ENCODE assay signal across 1 cellular context in genomic region chr2:176269319-176270099, GRCh38.
TF ChIP-seq lines count a peak whose summit lies in the region.

TSS of gene MTX2 (plus strand) at chr2:176269442. CDS start at chr2:176269630, 188 bp downstream.

TF ChIP-seq in HepG2, 621 proteins besides CTCF, POLR2A, EP300 and RAD21 (continued from another document and continues in another):
- TF ChIP-seq HMG20A (CRISPR knock-in tag; IDR thresholded peaks at IDR 0.05; ENCODE audit: borderline replicate concordance) = peak; percentile 19; the same call in 1 of the 2 replicates
- TF ChIP-seq TMF1 (CRISPR knock-in tag; IDR thresholded peaks at IDR 0.05; ENCODE audit: low read depth) = peak; percentile 90; the same call in 1 of the 2 replicates
- peak; percentile 86 for TF ChIP-seq CHCHD3 (CRISPR knock-in tag; IDR thresholded peaks at IDR 0.05)
- peak; percentile 77; the same call in 1 of the 2 replicates for TF ChIP-seq ARHGAP35 (CRISPR knock-in tag; IDR thresholded peaks at IDR 0.05; ENCODE audit: borderline replicate concordance)
- no peak for TF ChIP-seq ATF6 (CRISPR knock-in tag; conservative IDR thresholded peaks at IDR 0.05)
- peak; percentile 82 for TF ChIP-seq U2AF1 (optimal IDR thresholded peaks at IDR 0.05; ENCODE audit: low read depth, low read length)
- peak; percentile 59 for TF ChIP-seq HOMEZ (CRISPR knock-in tag; IDR thresholded peaks at IDR 0.05; ENCODE audit: low read depth)
- TF ChIP-seq PAF1 (CRISPR knock-in tag; IDR thresholded peaks at IDR 0.05) = no peak
- peak; percentile 39; the same call in 1 of the 2 replicates for TF ChIP-seq ZNF674 (CRISPR knock-in tag; IDR thresholded peaks at IDR 0.05; ENCODE audit: low read depth)
- TF ChIP-seq REPIN1 (CRISPR knock-in tag; IDR thresholded peaks at IDR 0.05; ENCODE audit: borderline replicate concordance, low read depth) = peak; percentile 88
- peak; percentile 81; the same call in 1 of the 2 replicates for TF ChIP-seq ZNF800 (CRISPR knock-in tag; IDR thresholded peaks at IDR 0.05)
- TF ChIP-seq CC2D1A (CRISPR knock-in tag; IDR thresholded peaks at IDR 0.05) = no peak
- TF ChIP-seq HIVEP1 (CRISPR knock-in tag; IDR thresholded peaks at IDR 0.05) = peak; percentile 87; the same call in 1 of the 2 replicates
- no peak for TF ChIP-seq TRIM24 (CRISPR knock-in tag; IDR thresholded peaks at IDR 0.05)
- TF ChIP-seq HDAC2 (CRISPR knock-in tag; IDR thresholded peaks at IDR 0.05) = peak; percentile 79
- TF ChIP-seq ELF1 (CRISPR knock-in tag; IDR thresholded peaks at IDR 0.05) = peak; percentile 85
- peak; percentile 77 for TF ChIP-seq NR2C2 (CRISPR knock-in tag; IDR thresholded peaks at IDR 0.05; ENCODE audit: borderline replicate concordance)
- TF ChIP-seq ZNF781 (CRISPR knock-in tag; IDR thresholded peaks at IDR 0.05; ENCODE audit: borderline replicate concordance, not compliant biosample characterization) = peak; percentile 99
- TF ChIP-seq GABPA (IDR thresholded peaks at IDR 0.05; ENCODE audit: low read depth, low read length) = peak; percentile 88
- peak; percentile 91 for TF ChIP-seq GABPA (CRISPR knock-in tag; IDR thresholded peaks at IDR 0.05; ENCODE audit: low read depth)
- peak; percentile 96 for TF ChIP-seq MYPOP (CRISPR knock-in tag; IDR thresholded peaks at IDR 0.05)
- TF ChIP-seq RBFOX2 (IDR thresholded peaks at IDR 0.05; ENCODE audit: low read depth, low read length) = peak; percentile 99
- peak; percentile 87 for TF ChIP-seq MZF1 (CRISPR knock-in tag; IDR thresholded peaks at IDR 0.05; ENCODE audit: borderline replicate concordance)
- TF ChIP-seq RXRA (CRISPR knock-in tag; IDR thresholded peaks at IDR 0.05) = peak; percentile 76; the same call in 1 of the 2 replicates
- TF ChIP-seq ZFP62 (CRISPR knock-in tag; IDR thresholded peaks at IDR 0.05) = no peak
- no peak for TF ChIP-seq NFIB (CRISPR knock-in tag; IDR thresholded peaks at IDR 0.05; ENCODE audit: borderline replicate concordance)
- peak; percentile 94 for TF ChIP-seq SMYD3 (CRISPR knock-in tag; IDR thresholded peaks at IDR 0.05)
- TF ChIP-seq ZNF44 (CRISPR knock-in tag; IDR thresholded peaks at IDR 0.05) = peak; percentile 94; the same call in 1 of the 2 replicates
- peak; percentile 81 for TF ChIP-seq SMAD3 (CRISPR knock-in tag; IDR thresholded peaks at IDR 0.05)
- TF ChIP-seq FLYWCH1 (CRISPR knock-in tag; IDR thresholded peaks at IDR 0.05) = no peak
- TF ChIP-seq ZNF768 (CRISPR knock-in tag; IDR thresholded peaks at IDR 0.05) = peak; percentile 86
- TF ChIP-seq SP1 (IDR thresholded peaks at IDR 0.05) = no peak
- peak; percentile 66 for TF ChIP-seq SP1 (CRISPR knock-in tag; IDR thresholded peaks at IDR 0.05)
- no peak for TF ChIP-seq SP4 (CRISPR knock-in tag; IDR thresholded peaks at IDR 0.05)
- no peak for TF ChIP-seq KDM1A (CRISPR knock-in tag; IDR thresholded peaks at IDR 0.05)
- TF ChIP-seq KAT8 (CRISPR knock-in tag; IDR thresholded peaks at IDR 0.05) = peak; percentile 98
- TF ChIP-seq HOXA5 (CRISPR knock-in tag; IDR thresholded peaks at IDR 0.05) = peak; percentile 79
- TF ChIP-seq SOX6 (IDR thresholded peaks at IDR 0.05) = no peak
- TF ChIP-seq SOX6 (CRISPR knock-in tag; IDR thresholded peaks at IDR 0.05) = peak; percentile 75
- peak; percentile 68 for TF ChIP-seq NR0B2 (CRISPR knock-in tag; IDR thresholded peaks at IDR 0.05)
- TF ChIP-seq ZNF589 (CRISPR knock-in tag; conservative IDR thresholded peaks at IDR 0.05) = peak; percentile 82
- TF ChIP-seq ZFX (CRISPR knock-in tag; IDR thresholded peaks at IDR 0.05; ENCODE audit: low read depth) = peak; percentile 99
- no peak for TF ChIP-seq ZNF513 (CRISPR knock-in tag; conservative IDR thresholded peaks at IDR 0.05)
- TF ChIP-seq MAFK (conservative IDR thresholded peaks at IDR 0.05 in 1 of 2, IDR thresholded peaks at IDR 0.05 in 1 of 2; ENCODE audit: low read length in 2 of 2) = no peak
- TF ChIP-seq YEATS4 (CRISPR knock-in tag; IDR thresholded peaks at IDR 0.05; ENCODE audit: borderline replicate concordance) = peak; percentile 90
- TF ChIP-seq GLI4 (CRISPR knock-in tag; IDR thresholded peaks at IDR 0.05; ENCODE audit: borderline replicate concordance) = peak; percentile 91
- 0 out of 2 replicates have a peak, but pooled peaks have one; percentile 29 for TF ChIP-seq ZSCAN25 (CRISPR knock-in tag; IDR thresholded peaks at IDR 0.05)
- TF ChIP-seq ATM (IDR thresholded peaks at IDR 0.05; ENCODE audit: borderline replicate concordance) = no peak
- no peak for TF ChIP-seq ZFP1 (CRISPR knock-in tag; IDR thresholded peaks at IDR 0.05)
- TF ChIP-seq GMEB2 (CRISPR knock-in tag; IDR thresholded peaks at IDR 0.05; ENCODE audit: low read depth) = peak; percentile 78
- TF ChIP-seq ZNF740 (CRISPR knock-in tag; IDR thresholded peaks at IDR 0.05) = 0 out of 2 replicates have a peak, but pooled peaks have one; percentile 49
- TF ChIP-seq CREBL2 (CRISPR knock-in tag; IDR thresholded peaks at IDR 0.05; ENCODE audit: borderline replicate concordance) = no peak
- peak; percentile 98 for TF ChIP-seq POLR2G (IDR thresholded peaks at IDR 0.05; ENCODE audit: low read depth, low read length)
- TF ChIP-seq ARNT2 (CRISPR knock-in tag; IDR thresholded peaks at IDR 0.05; ENCODE audit: low read depth) = peak; percentile 91
- TF ChIP-seq RNF219 (CRISPR knock-in tag; IDR thresholded peaks at IDR 0.05) = peak; percentile 92; the same call in 1 of the 2 replicates
- no peak for TF ChIP-seq ZNF367 (CRISPR knock-in tag; IDR thresholded peaks at IDR 0.05; ENCODE audit: borderline replicate concordance)
- peak; percentile 91 for TF ChIP-seq MXD3 (CRISPR knock-in tag; IDR thresholded peaks at IDR 0.05)
